ENCODE assay signal across 8 cellular contexts in the genomic region with DNA sequence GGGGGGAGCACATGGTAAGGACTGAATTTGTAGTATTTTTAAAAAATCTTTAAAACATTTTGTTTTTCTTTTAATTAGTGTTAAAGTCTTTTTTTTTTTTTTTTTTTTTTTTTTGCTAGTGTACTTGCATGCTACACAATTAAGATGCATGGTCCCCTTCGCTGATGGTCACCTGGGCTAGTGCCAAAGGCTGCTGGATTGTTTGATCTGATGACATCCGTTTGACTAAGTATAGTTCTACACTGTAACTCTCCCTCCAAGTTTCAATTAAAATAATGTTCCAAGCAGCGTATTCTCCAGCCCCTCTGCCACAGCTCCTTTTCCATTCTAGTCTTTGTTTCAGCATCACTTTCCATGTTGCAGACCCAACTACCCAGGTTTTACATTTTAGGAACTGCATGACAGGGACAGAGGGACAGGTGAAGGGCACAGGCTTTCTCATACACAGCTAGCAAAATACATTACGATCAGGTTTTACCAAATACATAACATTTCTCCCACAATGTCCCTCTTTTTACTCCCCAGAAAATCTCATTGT. TPM values are rescaled to one million over a fixed set of nuclear protein-coding genes. Genes with fewer than 3 reads are reported as not detected.
DNase-seq lines count a peak whose midpoint lies in the region; ATAC-seq and TF ChIP-seq lines count a peak whose summit lies in the region.

No MANE protein-coding gene starts in this region.

- ATAC-seq in GM18511 (IDR thresholded peaks at IDR 0.05; ENCODE audit: unreplicated experiment) (no peak), HG03039 (IDR thresholded peaks at IDR 0.05; ENCODE audit: unreplicated experiment) (no peak)

- no peak overlapping the region for H3K27ac ChIP-seq in ectodermal cell (ENCODE audit: insufficient read depth, low read depth, low read length, poor library complexity, severe bottlenecking)

- H3K4me3 ChIP-seq in Loucy (ENCODE audit: low read length, poor library complexity, severe bottlenecking): peak overlapping the region; percentile 99
- peak overlapping the region; percentile 81 for H3K4me3 ChIP-seq in ectodermal cell (ENCODE audit: insufficient read depth, low read depth, low read length)

- TF ChIP-seq CTCF in Loucy (conservative IDR thresholded peaks at IDR 0.05; ENCODE audit: low read length): no peak
- no peak for TF ChIP-seq CTCF in nephron progenitor cell (IDR thresholded peaks at IDR 0.05)

- no peaks in the 10 kb centered on the region for H3K9me3 ChIP-seq in Loucy (ENCODE audit: insufficient read depth, low read depth, low read length)
- H3K9me3 ChIP-seq in ectodermal cell (ENCODE audit: control insufficient read depth, low read length): no peaks in the 10 kb centered on the region

- no peaks in the 10 kb centered on the region for H3K36me3 Mint-ChIP-seq in nephron progenitor cell (ENCODE audit: low read depth)

- no peak overlapping the region for H3K27ac Mint-ChIP-seq in nephron progenitor cell

- peaks cover 16% of the 10 kb centered on the region for H4K20me1 ChIP-seq in Loucy (ENCODE audit: insufficient read depth, low read length, poor library complexity, severe bottlenecking)

- H3K4me2 ChIP-seq in Loucy (ENCODE audit: low read depth, low read length, poor library complexity, severe bottlenecking): peak overlapping the region; percentile 91

- H3K9ac ChIP-seq in Loucy (ENCODE audit: low read depth, low read length, poor library complexity, severe bottlenecking): peak overlapping the region; percentile 93

- H3K4me1 Mint-ChIP-seq in nephron progenitor cell: peaks cover 32% of the 10 kb centered on the region

- H3F3A ChIP-seq in Loucy (ENCODE audit: low read depth): peaks cover 8% of the 10 kb centered on the region

- H3K36me3 ChIP-seq in Loucy (ENCODE audit: insufficient read depth, low read length): no peaks in the 10 kb centered on the region
- no peaks in the 10 kb centered on the region for H3K36me3 ChIP-seq in ectodermal cell (ENCODE audit: control insufficient read depth, insufficient read depth, low read length)

- peaks cover 14% of the 10 kb centered on the region for H3K27me3 Mint-ChIP-seq in nephron progenitor cell (ENCODE audit: low read depth, poor library complexity)

- H3K79me2 ChIP-seq in Loucy (ENCODE audit: insufficient read depth, low read length): peaks cover 38% of the 10 kb centered on the region

- WGBS in ectodermal cell, 2 experiments: 40 to 42% methylated on average over 4 of the region's 4 CpGs

- DNase-seq in COR-L47 (lab: John Stamatoyannopoulos, UW) (peak; percentile 7), nephron progenitor cell (no peak), cerebellar cortex (ENCODE audit: low spot score) (no peak), hippocampal formation (lab: John Stamatoyannopoulos, UW) (no peak)

- H3K9me3 Mint-ChIP-seq in nephron progenitor cell: no peaks in the 10 kb centered on the region

- H3K27me3 ChIP-seq in Loucy (ENCODE audit: insufficient read depth, low read length, poor library complexity, severe bottlenecking) (no peaks in the 10 kb centered on the region), ectodermal cell (ENCODE audit: control insufficient read depth, insufficient read depth, low read length, poor library complexity, severe bottlenecking) (peaks cover 3% of the 10 kb centered on the region)

- peak overlapping the region; percentile 81 for H3K4me3 Mint-ChIP-seq in nephron progenitor cell

- H3K4me1 ChIP-seq in Loucy (ENCODE audit: insufficient read depth, low read length, poor library complexity, severe bottlenecking) (peaks cover 45% of the 10 kb centered on the region), ectodermal cell (ENCODE audit: control insufficient read depth, insufficient read depth, low read length) (peaks cover 5% of the 10 kb centered on the region)

- H3K9me2 ChIP-seq in Loucy (replicated peaks; ENCODE audit: low read depth, low read length): no peaks in the 10 kb centered on the region

- peak overlapping the region; percentile 89 for H2AFZ ChIP-seq in Loucy (ENCODE audit: low read length)

RNA-seq across cellular contexts. Expression of a gene that starts 0.9 kb away (rescaled TPM):
- 25.0 TPM for polyA plus RNA-seq in ectodermal cell (2013, experiment 1 of 4)
- polyA plus RNA-seq in ectodermal cell (2013, experiment 2 of 4): 24.7 TPM
- polyA plus RNA-seq in ectodermal cell (2013, experiment 3 of 4): 19.5 TPM
- 18.6 TPM for polyA plus RNA-seq in ectodermal cell (2013, experiment 4 of 4)
